In genomic region chr2:210226186-210226585, GRCh38 we compare ENCODE assay signal across 1 cellular context.
TF ChIP-seq lines count a peak whose summit lies in the region.

No MANE protein-coding gene starts in this region.

TF ChIP-seq in GM23338, 12 proteins besides CTCF, POLR2A, EP300 and RAD21:
- TF ChIP-seq, protein P1, sequence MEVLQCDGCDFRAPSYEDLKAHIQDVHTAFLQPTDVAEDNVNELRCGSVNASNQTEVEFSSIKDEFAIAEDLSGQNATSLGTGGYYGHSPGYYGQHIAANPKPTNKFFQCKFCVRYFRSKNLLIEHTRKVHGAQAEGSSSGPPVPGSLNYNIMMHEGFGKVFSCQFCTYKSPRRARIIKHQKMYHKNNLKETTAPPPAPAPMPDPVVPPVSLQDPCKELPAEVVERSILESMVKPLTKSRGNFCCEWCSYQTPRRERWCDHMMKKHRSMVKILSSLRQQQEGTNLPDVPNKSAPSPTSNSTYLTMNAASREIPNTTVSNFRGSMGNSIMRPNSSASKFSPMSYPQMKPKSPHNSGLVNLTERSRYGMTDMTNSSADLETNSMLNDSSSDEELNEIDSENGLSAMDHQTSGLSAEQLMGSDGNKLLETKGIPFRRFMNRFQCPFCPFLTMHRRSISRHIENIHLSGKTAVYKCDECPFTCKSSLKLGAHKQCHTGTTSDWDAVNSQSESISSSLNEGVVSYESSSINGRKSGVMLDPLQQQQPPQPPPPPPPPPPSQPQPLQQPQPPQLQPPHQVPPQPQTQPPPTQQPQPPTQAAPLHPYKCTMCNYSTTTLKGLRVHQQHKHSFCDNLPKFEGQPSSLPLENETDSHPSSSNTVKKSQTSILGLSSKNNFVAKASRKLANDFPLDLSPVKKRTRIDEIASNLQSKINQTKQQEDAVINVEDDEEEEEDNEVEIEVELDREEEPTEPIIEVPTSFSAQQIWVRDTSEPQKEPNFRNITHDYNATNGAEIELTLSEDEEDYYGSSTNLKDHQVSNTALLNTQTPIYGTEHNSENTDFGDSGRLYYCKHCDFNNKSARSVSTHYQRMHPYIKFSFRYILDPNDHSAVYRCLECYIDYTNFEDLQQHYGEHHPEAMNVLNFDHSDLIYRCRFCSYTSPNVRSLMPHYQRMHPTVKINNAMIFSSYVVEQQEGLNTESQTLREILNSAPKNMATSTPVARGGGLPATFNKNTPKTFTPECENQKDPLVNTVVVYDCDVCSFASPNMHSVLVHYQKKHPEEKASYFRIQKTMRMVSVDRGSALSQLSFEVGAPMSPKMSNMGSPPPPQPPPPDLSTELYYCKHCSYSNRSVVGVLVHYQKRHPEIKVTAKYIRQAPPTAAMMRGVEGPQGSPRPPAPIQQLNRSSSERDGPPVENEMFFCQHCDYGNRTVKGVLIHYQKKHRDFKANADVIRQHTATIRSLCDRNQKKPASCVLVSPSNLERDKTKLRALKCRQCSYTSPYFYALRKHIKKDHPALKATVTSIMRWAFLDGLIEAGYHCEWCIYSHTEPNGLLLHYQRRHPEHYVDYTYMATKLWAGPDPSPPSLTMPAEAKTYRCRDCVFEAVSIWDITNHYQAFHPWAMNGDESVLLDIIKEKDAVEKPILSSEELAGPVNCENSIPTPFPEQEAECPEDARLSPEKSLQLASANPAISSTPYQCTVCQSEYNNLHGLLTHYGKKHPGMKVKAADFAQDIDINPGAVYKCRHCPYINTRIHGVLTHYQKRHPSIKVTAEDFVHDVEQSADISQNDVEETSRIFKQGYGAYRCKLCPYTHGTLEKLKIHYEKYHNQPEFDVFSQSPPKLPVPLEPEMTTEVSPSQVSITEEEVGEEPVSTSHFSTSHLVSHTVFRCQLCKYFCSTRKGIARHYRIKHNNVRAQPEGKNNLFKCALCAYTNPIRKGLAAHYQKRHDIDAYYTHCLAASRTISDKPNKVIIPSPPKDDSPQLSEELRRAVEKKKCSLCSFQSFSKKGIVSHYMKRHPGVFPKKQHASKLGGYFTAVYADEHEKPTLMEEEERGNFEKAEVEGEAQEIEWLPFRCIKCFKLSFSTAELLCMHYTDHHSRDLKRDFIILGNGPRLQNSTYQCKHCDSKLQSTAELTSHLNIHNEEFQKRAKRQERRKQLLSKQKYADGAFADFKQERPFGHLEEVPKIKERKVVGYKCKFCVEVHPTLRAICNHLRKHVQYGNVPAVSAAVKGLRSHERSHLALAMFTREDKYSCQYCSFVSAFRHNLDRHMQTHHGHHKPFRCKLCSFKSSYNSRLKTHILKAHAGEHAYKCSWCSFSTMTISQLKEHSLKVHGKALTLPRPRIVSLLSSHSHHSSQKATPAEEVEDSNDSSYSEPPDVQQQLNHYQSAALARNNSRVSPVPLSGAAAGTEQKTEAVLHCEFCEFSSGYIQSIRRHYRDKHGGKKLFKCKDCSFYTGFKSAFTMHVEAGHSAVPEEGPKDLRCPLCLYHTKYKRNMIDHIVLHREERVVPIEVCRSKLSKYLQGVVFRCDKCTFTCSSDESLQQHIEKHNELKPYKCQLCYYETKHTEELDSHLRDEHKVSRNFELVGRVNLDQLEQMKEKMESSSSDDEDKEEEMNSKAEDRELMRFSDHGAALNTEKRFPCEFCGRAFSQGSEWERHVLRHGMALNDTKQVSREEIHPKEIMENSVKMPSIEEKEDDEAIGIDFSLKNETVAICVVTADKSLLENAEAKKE (CRISPR knock-in tag; IDR thresholded peaks at IDR 0.05), result no peak
- no peak for TF ChIP-seq ZNF331 (CRISPR knock-in tag; IDR thresholded peaks at IDR 0.05; ENCODE audit: low read depth)
- TF ChIP-seq POLR2AphosphoS5 (IDR thresholded peaks at IDR 0.05; ENCODE audit: low read depth), result no peak
- TF ChIP-seq JUNB (IDR thresholded peaks at IDR 0.05; ENCODE audit: unreplicated experiment), result no peak
- no peak for TF ChIP-seq ETS1 (IDR thresholded peaks at IDR 0.05)
- TF ChIP-seq NANOG (IDR thresholded peaks at IDR 0.05; ENCODE audit: borderline replicate concordance), result no peak
- TF ChIP-seq STAT1 (IDR thresholded peaks at IDR 0.05; ENCODE audit: unreplicated experiment), result no peak
- TF ChIP-seq EZH2phosphoT487 (IDR thresholded peaks at IDR 0.05; ENCODE audit: unreplicated experiment), result no peak
- TF ChIP-seq EZH2 (IDR thresholded peaks at IDR 0.05; ENCODE audit: low read depth, unreplicated experiment), result no peak
- TF ChIP-seq ZNF114 (CRISPR knock-in tag; IDR thresholded peaks at IDR 0.05), result no peak
- no peak for TF ChIP-seq CREB1 (CRISPR knock-in tag; IDR thresholded peaks at IDR 0.05; ENCODE audit: low read depth)
- TF ChIP-seq, protein P2, sequence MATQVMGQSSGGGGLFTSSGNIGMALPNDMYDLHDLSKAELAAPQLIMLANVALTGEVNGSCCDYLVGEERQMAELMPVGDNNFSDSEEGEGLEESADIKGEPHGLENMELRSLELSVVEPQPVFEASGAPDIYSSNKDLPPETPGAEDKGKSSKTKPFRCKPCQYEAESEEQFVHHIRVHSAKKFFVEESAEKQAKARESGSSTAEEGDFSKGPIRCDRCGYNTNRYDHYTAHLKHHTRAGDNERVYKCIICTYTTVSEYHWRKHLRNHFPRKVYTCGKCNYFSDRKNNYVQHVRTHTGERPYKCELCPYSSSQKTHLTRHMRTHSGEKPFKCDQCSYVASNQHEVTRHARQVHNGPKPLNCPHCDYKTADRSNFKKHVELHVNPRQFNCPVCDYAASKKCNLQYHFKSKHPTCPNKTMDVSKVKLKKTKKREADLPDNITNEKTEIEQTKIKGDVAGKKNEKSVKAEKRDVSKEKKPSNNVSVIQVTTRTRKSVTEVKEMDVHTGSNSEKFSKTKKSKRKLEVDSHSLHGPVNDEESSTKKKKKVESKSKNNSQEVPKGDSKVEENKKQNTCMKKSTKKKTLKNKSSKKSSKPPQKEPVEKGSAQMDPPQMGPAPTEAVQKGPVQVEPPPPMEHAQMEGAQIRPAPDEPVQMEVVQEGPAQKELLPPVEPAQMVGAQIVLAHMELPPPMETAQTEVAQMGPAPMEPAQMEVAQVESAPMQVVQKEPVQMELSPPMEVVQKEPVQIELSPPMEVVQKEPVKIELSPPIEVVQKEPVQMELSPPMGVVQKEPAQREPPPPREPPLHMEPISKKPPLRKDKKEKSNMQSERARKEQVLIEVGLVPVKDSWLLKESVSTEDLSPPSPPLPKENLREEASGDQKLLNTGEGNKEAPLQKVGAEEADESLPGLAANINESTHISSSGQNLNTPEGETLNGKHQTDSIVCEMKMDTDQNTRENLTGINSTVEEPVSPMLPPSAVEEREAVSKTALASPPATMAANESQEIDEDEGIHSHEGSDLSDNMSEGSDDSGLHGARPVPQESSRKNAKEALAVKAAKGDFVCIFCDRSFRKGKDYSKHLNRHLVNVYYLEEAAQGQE (IDR thresholded peaks at IDR 0.05; ENCODE audit: unreplicated experiment), result no peak
